ENCODE assay signal across 1 cellular context in the genomic region with DNA sequence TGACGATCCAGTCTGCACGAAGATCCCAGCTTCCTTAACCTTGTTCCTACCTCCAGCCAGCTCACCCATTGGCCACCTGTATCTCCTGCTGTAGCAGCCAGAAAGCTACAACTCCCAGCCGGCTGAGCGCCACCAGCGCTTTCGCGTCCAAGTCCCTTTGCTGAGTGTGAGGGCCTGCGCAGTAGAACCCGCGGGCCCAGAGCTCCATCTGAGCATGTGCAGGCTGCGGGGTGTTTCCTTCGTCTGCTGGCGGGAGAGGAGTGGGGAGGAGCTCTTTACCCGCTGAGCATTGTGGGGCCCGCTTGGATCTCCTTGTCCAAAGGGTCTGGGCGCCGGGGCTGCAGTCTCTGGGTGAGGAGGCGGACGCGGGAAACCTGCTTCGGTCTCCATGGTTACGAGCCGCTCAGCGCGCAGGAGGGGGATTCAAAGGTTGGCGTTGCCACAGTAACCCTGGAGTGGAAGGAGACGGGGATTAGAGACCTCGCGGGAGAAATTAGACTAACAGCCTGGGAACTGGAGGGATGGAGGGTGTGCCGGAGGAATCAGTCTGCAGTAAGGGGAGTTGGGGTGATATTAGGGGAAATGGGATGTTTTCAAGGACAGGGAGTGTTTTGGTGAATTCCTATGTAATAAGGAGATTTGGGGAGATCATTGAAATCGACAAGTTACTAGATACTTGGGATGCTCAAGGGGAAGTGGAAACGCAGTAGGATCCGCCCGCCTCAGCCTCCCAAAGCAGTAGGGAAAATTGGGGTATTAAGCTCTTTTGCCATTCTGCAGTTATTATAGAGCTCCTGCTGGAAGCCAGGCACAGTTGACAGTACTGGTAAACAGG.
TF ChIP-seq lines count a peak whose summit lies in the region.

No MANE protein-coding gene starts in this region.

TF ChIP-seq in K562, 482 proteins besides CTCF, POLR2A, EP300 and RAD21 (continued from another document):
- TF ChIP-seq, protein P1, sequence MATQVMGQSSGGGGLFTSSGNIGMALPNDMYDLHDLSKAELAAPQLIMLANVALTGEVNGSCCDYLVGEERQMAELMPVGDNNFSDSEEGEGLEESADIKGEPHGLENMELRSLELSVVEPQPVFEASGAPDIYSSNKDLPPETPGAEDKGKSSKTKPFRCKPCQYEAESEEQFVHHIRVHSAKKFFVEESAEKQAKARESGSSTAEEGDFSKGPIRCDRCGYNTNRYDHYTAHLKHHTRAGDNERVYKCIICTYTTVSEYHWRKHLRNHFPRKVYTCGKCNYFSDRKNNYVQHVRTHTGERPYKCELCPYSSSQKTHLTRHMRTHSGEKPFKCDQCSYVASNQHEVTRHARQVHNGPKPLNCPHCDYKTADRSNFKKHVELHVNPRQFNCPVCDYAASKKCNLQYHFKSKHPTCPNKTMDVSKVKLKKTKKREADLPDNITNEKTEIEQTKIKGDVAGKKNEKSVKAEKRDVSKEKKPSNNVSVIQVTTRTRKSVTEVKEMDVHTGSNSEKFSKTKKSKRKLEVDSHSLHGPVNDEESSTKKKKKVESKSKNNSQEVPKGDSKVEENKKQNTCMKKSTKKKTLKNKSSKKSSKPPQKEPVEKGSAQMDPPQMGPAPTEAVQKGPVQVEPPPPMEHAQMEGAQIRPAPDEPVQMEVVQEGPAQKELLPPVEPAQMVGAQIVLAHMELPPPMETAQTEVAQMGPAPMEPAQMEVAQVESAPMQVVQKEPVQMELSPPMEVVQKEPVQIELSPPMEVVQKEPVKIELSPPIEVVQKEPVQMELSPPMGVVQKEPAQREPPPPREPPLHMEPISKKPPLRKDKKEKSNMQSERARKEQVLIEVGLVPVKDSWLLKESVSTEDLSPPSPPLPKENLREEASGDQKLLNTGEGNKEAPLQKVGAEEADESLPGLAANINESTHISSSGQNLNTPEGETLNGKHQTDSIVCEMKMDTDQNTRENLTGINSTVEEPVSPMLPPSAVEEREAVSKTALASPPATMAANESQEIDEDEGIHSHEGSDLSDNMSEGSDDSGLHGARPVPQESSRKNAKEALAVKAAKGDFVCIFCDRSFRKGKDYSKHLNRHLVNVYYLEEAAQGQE (CRISPR knock-in tag; IDR thresholded peaks at IDR 0.05; ENCODE audit: low read depth): peak; percentile 51; the same call in 1 of the 2 replicates
- TF ChIP-seq, protein P2, sequence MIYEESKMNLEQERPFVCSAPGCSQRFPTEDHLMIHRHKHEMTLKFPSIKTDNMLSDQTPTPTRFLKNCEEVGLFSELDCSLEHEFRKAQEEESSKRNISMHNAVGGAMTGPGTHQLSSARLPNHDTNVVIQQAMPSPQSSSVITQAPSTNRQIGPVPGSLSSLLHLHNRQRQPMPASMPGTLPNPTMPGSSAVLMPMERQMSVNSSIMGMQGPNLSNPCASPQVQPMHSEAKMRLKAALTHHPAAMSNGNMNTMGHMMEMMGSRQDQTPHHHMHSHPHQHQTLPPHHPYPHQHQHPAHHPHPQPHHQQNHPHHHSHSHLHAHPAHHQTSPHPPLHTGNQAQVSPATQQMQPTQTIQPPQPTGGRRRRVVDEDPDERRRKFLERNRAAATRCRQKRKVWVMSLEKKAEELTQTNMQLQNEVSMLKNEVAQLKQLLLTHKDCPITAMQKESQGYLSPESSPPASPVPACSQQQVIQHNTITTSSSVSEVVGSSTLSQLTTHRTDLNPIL (CRISPR knock-in tag; IDR thresholded peaks at IDR 0.05): no peak
- TF ChIP-seq NEUROD1 (IDR thresholded peaks at IDR 0.05; ENCODE audit: borderline replicate concordance, low read depth, low read length, partially characterized antibody): peak; percentile 31
- TF ChIP-seq, protein P3, sequence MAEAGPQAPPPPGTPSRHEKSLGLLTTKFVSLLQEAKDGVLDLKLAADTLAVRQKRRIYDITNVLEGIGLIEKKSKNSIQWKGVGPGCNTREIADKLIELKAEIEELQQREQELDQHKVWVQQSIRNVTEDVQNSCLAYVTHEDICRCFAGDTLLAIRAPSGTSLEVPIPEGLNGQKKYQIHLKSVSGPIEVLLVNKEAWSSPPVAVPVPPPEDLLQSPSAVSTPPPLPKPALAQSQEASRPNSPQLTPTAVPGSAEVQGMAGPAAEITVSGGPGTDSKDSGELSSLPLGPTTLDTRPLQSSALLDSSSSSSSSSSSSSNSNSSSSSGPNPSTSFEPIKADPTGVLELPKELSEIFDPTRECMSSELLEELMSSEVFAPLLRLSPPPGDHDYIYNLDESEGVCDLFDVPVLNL (CRISPR knock-in tag; IDR thresholded peaks at IDR 0.05; ENCODE audit: low read depth): peak; percentile 86; the same call in 1 of the 2 replicates
- TF ChIP-seq CBX3 (IDR thresholded peaks at IDR 0.05; ENCODE audit: borderline replicate concordance in 1 of 2, low read length in 2 of 2): peak in 1 of 2 experiments; percentile 16; a peak in 1 of 3 replicates
- TF ChIP-seq ZNF76 (CRISPR knock-in tag; IDR thresholded peaks at IDR 0.05; ENCODE audit: borderline replicate concordance): 0 out of 2 replicates have a peak, but pooled peaks have one; percentile 35
- TF ChIP-seq ZNF586 (CRISPR knock-in tag; conservative IDR thresholded peaks at IDR 0.05): 0 out of 2 replicates have a peak, but pooled peaks have one; percentile 24
- no peak for TF ChIP-seq MED1 (CRISPR knock-in tag; IDR thresholded peaks at IDR 0.05; ENCODE audit: borderline replicate concordance)
- TF ChIP-seq L3MBTL2 (IDR thresholded peaks at IDR 0.05): peak; percentile 90
- TF ChIP-seq ZFP30 (CRISPR knock-in tag; IDR thresholded peaks at IDR 0.05; ENCODE audit: borderline replicate concordance): no peak
- TF ChIP-seq, protein P4, sequence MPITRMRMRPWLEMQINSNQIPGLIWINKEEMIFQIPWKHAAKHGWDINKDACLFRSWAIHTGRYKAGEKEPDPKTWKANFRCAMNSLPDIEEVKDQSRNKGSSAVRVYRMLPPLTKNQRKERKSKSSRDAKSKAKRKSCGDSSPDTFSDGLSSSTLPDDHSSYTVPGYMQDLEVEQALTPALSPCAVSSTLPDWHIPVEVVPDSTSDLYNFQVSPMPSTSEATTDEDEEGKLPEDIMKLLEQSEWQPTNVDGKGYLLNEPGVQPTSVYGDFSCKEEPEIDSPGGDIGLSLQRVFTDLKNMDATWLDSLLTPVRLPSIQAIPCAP (CRISPR knock-in tag; IDR thresholded peaks at IDR 0.05; ENCODE audit: borderline replicate concordance): 0 out of 2 replicates have a peak, but pooled peaks have one; percentile 31
- TF ChIP-seq POLR2H (tag; IDR thresholded peaks at IDR 0.05; ENCODE audit: low read depth): peak; percentile 71
- TF ChIP-seq, protein P5, sequence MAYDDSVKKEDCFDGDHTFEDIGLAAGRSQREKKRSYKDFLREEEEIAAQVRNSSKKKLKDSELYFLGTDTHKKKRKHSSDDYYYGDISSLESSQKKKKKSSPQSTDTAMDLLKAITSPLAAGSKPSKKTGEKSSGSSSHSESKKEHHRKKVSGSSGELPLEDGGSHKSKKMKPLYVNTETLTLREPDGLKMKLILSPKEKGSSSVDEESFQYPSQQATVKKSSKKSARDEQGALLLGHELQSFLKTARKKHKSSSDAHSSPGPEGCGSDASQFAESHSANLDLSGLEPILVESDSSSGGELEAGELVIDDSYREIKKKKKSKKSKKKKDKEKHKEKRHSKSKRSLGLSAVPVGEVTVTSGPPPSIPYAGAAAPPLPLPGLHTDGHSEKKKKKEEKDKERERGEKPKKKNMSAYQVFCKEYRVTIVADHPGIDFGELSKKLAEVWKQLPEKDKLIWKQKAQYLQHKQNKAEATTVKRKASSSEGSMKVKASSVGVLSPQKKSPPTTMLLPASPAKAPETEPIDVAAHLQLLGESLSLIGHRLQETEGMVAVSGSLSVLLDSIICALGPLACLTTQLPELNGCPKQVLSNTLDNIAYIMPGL (CRISPR knock-in tag; IDR thresholded peaks at IDR 0.05): no peak
- peak; percentile 60 for TF ChIP-seq GABPB1 (CRISPR knock-in tag; IDR thresholded peaks at IDR 0.05)
- no peak for TF ChIP-seq SAFB (IDR thresholded peaks at IDR 0.05; ENCODE audit: borderline replicate concordance, low read depth, low read length)
- TF ChIP-seq SMAD2 (IDR thresholded peaks at IDR 0.05; ENCODE audit: low read depth, low read length): no peak
- no peak for TF ChIP-seq TCF7L2 (IDR thresholded peaks at IDR 0.05; ENCODE audit: low read depth, low read length)
- TF ChIP-seq, protein P6, sequence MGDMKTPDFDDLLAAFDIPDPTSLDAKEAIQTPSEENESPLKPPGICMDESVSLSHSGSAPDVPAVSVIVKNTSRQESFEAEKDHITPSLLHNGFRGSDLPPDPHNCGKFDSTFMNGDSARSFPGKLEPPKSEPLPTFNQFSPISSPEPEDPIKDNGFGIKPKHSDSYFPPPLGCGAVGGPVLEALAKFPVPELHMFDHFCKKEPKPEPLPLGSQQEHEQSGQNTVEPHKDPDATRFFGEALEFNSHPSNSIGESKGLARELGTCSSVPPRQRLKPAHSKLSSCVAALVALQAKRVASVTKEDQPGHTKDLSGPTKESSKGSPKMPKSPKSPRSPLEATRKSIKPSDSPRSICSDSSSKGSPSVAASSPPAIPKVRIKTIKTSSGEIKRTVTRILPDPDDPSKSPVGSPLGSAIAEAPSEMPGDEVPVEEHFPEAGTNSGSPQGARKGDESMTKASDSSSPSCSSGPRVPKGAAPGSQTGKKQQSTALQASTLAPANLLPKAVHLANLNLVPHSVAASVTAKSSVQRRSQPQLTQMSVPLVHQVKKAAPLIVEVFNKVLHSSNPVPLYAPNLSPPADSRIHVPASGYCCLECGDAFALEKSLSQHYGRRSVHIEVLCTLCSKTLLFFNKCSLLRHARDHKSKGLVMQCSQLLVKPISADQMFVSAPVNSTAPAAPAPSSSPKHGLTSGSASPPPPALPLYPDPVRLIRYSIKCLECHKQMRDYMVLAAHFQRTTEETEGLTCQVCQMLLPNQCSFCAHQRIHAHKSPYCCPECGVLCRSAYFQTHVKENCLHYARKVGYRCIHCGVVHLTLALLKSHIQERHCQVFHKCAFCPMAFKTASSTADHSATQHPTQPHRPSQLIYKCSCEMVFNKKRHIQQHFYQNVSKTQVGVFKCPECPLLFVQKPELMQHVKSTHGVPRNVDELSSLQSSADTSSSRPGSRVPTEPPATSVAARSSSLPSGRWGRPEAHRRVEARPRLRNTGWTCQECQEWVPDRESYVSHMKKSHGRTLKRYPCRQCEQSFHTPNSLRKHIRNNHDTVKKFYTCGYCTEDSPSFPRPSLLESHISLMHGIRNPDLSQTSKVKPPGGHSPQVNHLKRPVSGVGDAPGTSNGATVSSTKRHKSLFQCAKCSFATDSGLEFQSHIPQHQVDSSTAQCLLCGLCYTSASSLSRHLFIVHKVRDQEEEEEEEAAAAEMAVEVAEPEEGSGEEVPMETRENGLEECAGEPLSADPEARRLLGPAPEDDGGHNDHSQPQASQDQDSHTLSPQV (IDR thresholded peaks at IDR 0.05): no peak; the same call in 1 of the 2 replicates
- peak; percentile 57 to 92 for TF ChIP-seq MAZ (CRISPR knock-in tag; conservative IDR thresholded peaks at IDR 0.05 in 1 of 2, IDR thresholded peaks at IDR 0.05 in 1 of 2)
